Comparison of ENCODE assay signal across 25 cellular contexts in the genomic region with DNA sequence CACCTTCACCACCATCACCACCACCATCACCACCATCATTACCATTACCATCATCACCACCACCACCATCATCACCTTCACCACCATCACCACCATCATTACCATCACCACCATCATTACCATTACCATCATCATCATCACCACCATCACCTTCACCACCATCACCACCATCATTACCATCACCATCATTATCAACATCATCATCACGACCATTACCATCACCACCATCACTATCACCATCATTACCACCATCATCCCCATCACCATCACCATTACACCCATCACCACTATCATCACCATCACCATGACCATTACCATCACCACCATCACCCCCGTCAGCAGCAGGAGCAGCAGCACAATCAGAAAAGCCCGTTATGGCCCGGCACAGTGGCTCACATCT.
DNase-seq lines count a peak whose midpoint lies in the region; FAIRE-seq and TF ChIP-seq lines count a peak whose summit lies in the region.
"Had no signal": no experiment of that assay in that cellular context is flagged by ENCODE, and none has a peak within 500 bp of the region (broad histone marks: within the 10 kb centered on the region; RNA-seq: fewer than 3 reads in every experiment).

No MANE protein-coding gene starts in this region.

- no peaks in the 10 kb centered on the region for H3K36me3 ChIP-seq in MM.1S (replicated peaks; ENCODE audit: insufficient read depth, low read length)

- no peaks in the 10 kb centered on the region for H3K9me3 ChIP-seq in MM.1S (replicated peaks; ENCODE audit: insufficient read depth, low read length)
- H3K9me3 ChIP-seq: SK-N-SH had no signal

- no peak overlapping the region for H2AFZ ChIP-seq in MM.1S (ENCODE audit: low read length)

- H4K20me1 ChIP-seq in MM.1S (ENCODE audit: insufficient read depth, low read length) = no peaks in the 10 kb centered on the region

- H3K4me3 ChIP-seq in MM.1S (ENCODE audit: low read length) = no peak overlapping the region

- DNase-seq in activated naive CD8-positive, alpha-beta T cell treated with anti-CD3 and anti-CD28 coated beads for 36 hours = no peak
- DNase-seq in T-helper 2 cell treated with Interferon-gamma antibody and Interleukin-4, amounts not matched to agents 5 μg/mL and 100 μg/mL, for 36 hours (ENCODE audit: low spot score) = no peak
- DNase-seq in endothelial cell (ENCODE audit: low spot score) (no peak), urothelium cell line (ENCODE audit: low spot score) (no peak), NCI-H2081 (lab: John Stamatoyannopoulos, UW) (no peak), MM.1S (no peak)
- DNase-seq: activated B cell treated with CpG ODN at 0.5 μM for 24 hours; CD4-positive, alpha-beta memory T cell; dermis blood vessel endothelial cell; DMS53; GDM1; glutamatergic neuron; Kasumi-1; mammary epithelial cell; NCI-H187; NCI-H345; NCI-H774; occipital lobe; SK-N-SH; stimulated activated CD4-positive, alpha-beta T cell treated with anti-CD3 and anti-CD28 coated beads, Interleukin-4, amount 100 ng/mL, for 4 hours; T-helper 9 cell had no signal

- H3K4me2 ChIP-seq in MM.1S (ENCODE audit: low read depth, low read length) = no peak overlapping the region
- H3K4me2 ChIP-seq: SK-N-SH had no signal

- H3K27me3 ChIP-seq in MM.1S (replicated peaks; ENCODE audit: insufficient read depth, low read length) = no peaks in the 10 kb centered on the region

- H3K9me3 Mint-ChIP-seq in activated naive CD8-positive, alpha-beta T cell (ENCODE audit: low read depth) = no peaks in the 10 kb centered on the region
- H3K9me3 Mint-ChIP-seq in activated naive CD8-positive, alpha-beta T cell treated with anti-CD3 and anti-CD28 coated beads for 36 hours = no peaks in the 10 kb centered on the region
- no peaks in the 10 kb centered on the region for H3K9me3 Mint-ChIP-seq in T-helper 2 cell treated with Interferon-gamma antibody and Interleukin-4, amounts not matched to agents 5 μg/mL and 100 μg/mL, for 36 hours
- H3K9me3 Mint-ChIP-seq in endothelial cell (ENCODE audit: unreplicated experiment) = no peaks in the 10 kb centered on the region
- H3K9me3 Mint-ChIP-seq: activated B cell treated with CpG ODN at 0.5 μM for 24 hours; activated T-helper 2 cell treated with anti-CD3 and anti-CD28 coated beads, Interferon-gamma antibody, Interleukin-2, Interleukin-4, amounts not matched to agents 10 μg/mL and 5 μg/mL and 100 μg/mL, durations not matched to agents 14 hours and 24 hours and 36 hours; type B pancreatic cell had no signal

- no peak overlapping the region for H3K9ac ChIP-seq in MM.1S (ENCODE audit: low read length)
- H3K9ac ChIP-seq: SK-N-SH had no signal

- H3K27ac Mint-ChIP-seq in activated naive CD8-positive, alpha-beta T cell = peak overlapping the region; percentile 47
- no peak overlapping the region for H3K27ac Mint-ChIP-seq in activated naive CD8-positive, alpha-beta T cell treated with anti-CD3 and anti-CD28 coated beads for 36 hours
- peak overlapping the region; percentile 4 for H3K27ac Mint-ChIP-seq in T-helper 2 cell treated with Interferon-gamma antibody and Interleukin-4, amounts not matched to agents 5 μg/mL and 100 μg/mL, for 36 hours
- no peak overlapping the region for H3K27ac Mint-ChIP-seq in endothelial cell (ENCODE audit: unreplicated experiment)
- H3K27ac Mint-ChIP-seq: activated T-helper 2 cell treated with anti-CD3 and anti-CD28 coated beads, Interferon-gamma antibody, Interleukin-2, Interleukin-4, amounts not matched to agents 10 μg/mL and 5 μg/mL and 100 μg/mL, durations not matched to agents 14 hours and 24 hours and 36 hours; type B pancreatic cell had no signal

- H3F3A ChIP-seq in MM.1S (ENCODE audit: insufficient read depth, low read length) = no peaks in the 10 kb centered on the region

- no peaks in the 10 kb centered on the region for H3K27me3 Mint-ChIP-seq in activated naive CD8-positive, alpha-beta T cell
- H3K27me3 Mint-ChIP-seq in activated naive CD8-positive, alpha-beta T cell treated with anti-CD3 and anti-CD28 coated beads for 36 hours = no peaks in the 10 kb centered on the region
- no peaks in the 10 kb centered on the region for H3K27me3 Mint-ChIP-seq in T-helper 2 cell treated with Interferon-gamma antibody and Interleukin-4, amounts not matched to agents 5 μg/mL and 100 μg/mL, for 36 hours (ENCODE audit: low read depth)
- peaks cover 5% of the 10 kb centered on the region for H3K27me3 Mint-ChIP-seq in endothelial cell (ENCODE audit: unreplicated experiment)
- H3K27me3 Mint-ChIP-seq: activated B cell treated with CpG ODN at 0.5 μM for 24 hours; CD4-positive, alpha-beta memory T cell; type B pancreatic cell had no signal

- peaks cover 17% of the 10 kb centered on the region for H3K4me1 Mint-ChIP-seq in activated naive CD8-positive, alpha-beta T cell (ENCODE audit: low read depth)
- peaks cover 12% of the 10 kb centered on the region for H3K4me1 Mint-ChIP-seq in activated naive CD8-positive, alpha-beta T cell treated with anti-CD3 and anti-CD28 coated beads for 36 hours
- peaks cover 12% of the 10 kb centered on the region for H3K4me1 Mint-ChIP-seq in T-helper 2 cell treated with Interferon-gamma antibody and Interleukin-4, amounts not matched to agents 5 μg/mL and 100 μg/mL, for 36 hours (ENCODE audit: low read depth)
- H3K4me1 Mint-ChIP-seq in endothelial cell (ENCODE audit: unreplicated experiment) = peaks cover 21% of the 10 kb centered on the region
- H3K4me1 Mint-ChIP-seq: activated B cell treated with CpG ODN at 0.5 μM for 24 hours had no signal

- TF ChIP-seq CTCF in endothelial cell (IDR thresholded peaks at IDR 0.05; ENCODE audit: unreplicated experiment) (no peak), MM.1S (IDR thresholded peaks at IDR 0.05; ENCODE audit: low read length) (no peak)

- no peak overlapping the region for H3K4me3 Mint-ChIP-seq in activated naive CD8-positive, alpha-beta T cell
- H3K4me3 Mint-ChIP-seq in activated naive CD8-positive, alpha-beta T cell treated with anti-CD3 and anti-CD28 coated beads for 36 hours = no peak overlapping the region
- H3K4me3 Mint-ChIP-seq in T-helper 2 cell treated with Interferon-gamma antibody and Interleukin-4, amounts not matched to agents 5 μg/mL and 100 μg/mL, for 36 hours = no peak overlapping the region
- peak overlapping the region; percentile 5 for H3K4me3 Mint-ChIP-seq in endothelial cell (ENCODE audit: unreplicated experiment)
- H3K4me3 Mint-ChIP-seq: activated B cell treated with CpG ODN at 0.5 μM for 24 hours, type B pancreatic cell had no signal

- no peak overlapping the region for H3K27ac ChIP-seq in MM.1S (ENCODE audit: low read length)

- peaks cover 4% of the 10 kb centered on the region for H3K36me3 Mint-ChIP-seq in activated naive CD8-positive, alpha-beta T cell
- H3K36me3 Mint-ChIP-seq in activated naive CD8-positive, alpha-beta T cell treated with anti-CD3 and anti-CD28 coated beads for 36 hours = peaks cover 21% of the 10 kb centered on the region
- peaks cover 73% of the 10 kb centered on the region for H3K36me3 Mint-ChIP-seq in T-helper 2 cell treated with Interferon-gamma antibody and Interleukin-4, amounts not matched to agents 5 μg/mL and 100 μg/mL, for 36 hours (ENCODE audit: low read depth)
- peaks cover 33% of the 10 kb centered on the region for H3K36me3 Mint-ChIP-seq in endothelial cell (ENCODE audit: low read depth, unreplicated experiment)

- H3K79me2 ChIP-seq in MM.1S (ENCODE audit: low read length) = no peaks in the 10 kb centered on the region

- FAIRE-seq in urothelium cell line (lab: Jason Lieb, UNC) = peak; percentile 99
- FAIRE-seq: endothelial cell of umbilical vein had no signal

- no peaks in the 10 kb centered on the region for H3K9me2 ChIP-seq in MM.1S (replicated peaks; ENCODE audit: insufficient read depth, low read length)
- H3K9me2 ChIP-seq: SK-N-SH had no signal

- H3K4me1 ChIP-seq in MM.1S (ENCODE audit: low read length) = no peaks in the 10 kb centered on the region

Comparison
In these comparisons a context has a peak if more than half of its experiments do, and no peak if none do; other contexts are left out.
1. H3K27ac Mint-ChIP-seq: peak in activated naive CD8-positive, alpha-beta T cell (single experiment) and T-helper 2 cell treated with Interferon-gamma antibody and Interleukin-4, amounts not matched to agents 5 μg/mL and 100 μg/mL, for 36 hours (single experiment); none in activated naive CD8-positive, alpha-beta T cell treated with anti-CD3 and anti-CD28 coated beads for 36 hours (single experiment) and endothelial cell (single experiment).